1 cellular context compared by ENCODE assay signal in the genomic region with DNA sequence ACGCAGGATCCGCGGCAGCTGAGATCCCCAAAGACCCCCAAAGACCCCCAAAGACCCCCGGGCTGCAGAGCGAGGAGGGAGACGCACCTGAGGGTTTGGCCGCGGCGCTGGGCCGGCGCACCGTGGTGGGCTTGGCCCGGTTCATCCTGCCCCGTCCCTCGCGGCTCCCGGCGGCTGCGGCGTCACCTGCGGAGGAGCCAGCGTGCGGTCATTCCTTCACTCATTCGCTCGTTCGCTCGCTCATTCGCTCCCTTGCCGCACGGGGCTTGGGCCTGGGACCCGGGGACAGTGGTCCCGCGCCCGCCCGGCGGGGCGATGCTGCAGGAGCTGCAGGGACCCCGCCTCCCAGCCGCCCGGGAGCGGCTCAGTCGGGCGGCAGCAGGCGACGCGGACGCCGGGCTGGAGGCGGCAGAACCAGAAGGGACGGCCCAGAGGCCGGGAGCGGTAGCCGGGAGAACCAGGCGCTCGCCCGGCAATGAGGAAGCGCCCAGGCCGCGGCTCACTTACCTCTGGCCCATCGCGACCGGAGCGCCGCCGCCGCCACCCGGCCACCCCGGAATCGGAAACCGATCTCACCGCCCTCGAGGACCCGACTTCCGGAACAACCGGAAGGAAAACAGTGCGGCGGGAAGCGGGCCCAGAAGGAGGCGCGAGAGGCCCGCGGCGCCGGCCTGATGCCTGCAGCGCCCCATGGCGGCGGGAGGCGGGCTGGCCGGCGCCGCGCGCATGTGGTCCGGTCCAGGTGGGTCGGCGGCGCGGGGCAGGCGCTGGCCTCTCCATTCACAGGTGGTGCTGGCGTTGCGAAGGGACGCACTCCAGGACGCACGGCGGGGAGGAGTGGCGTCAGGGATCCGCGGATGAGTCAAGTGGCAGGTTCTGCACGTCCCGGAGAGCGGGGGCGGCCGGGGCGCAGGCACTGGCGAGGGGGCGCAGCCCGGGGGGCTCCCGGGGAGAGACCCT.
TF ChIP-seq lines count a peak whose summit lies in the region.

A gene with protein sequence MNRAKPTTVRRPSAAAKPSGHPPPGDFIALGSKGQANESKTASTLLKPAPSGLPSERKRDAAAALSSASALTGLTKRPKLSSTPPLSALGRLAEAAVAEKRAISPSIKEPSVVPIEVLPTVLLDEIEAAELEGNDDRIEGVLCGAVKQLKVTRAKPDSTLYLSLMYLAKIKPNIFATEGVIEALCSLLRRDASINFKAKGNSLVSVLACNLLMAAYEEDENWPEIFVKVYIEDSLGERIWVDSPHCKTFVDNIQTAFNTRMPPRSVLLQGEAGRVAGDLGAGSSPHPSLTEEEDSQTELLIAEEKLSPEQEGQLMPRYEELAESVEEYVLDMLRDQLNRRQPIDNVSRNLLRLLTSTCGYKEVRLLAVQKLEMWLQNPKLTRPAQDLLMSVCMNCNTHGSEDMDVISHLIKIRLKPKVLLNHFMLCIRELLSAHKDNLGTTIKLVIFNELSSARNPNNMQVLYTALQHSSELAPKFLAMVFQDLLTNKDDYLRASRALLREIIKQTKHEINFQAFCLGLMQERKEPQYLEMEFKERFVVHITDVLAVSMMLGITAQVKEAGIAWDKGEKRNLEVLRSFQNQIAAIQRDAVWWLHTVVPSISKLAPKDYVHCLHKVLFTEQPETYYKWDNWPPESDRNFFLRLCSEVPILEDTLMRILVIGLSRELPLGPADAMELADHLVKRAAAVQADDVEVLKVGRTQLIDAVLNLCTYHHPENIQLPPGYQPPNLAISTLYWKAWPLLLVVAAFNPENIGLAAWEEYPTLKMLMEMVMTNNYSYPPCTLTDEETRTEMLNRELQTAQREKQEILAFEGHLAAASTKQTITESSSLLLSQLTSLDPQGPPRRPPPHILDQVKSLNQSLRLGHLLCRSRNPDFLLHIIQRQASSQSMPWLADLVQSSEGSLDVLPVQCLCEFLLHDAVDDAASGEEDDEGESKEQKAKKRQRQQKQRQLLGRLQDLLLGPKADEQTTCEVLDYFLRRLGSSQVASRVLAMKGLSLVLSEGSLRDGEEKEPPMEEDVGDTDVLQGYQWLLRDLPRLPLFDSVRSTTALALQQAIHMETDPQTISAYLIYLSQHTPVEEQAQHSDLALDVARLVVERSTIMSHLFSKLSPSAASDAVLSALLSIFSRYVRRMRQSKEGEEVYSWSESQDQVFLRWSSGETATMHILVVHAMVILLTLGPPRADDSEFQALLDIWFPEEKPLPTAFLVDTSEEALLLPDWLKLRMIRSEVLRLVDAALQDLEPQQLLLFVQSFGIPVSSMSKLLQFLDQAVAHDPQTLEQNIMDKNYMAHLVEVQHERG (N-terminal part only) (minus strand): TSS at position 574 of the 960 bp plus-strand sequence. CDS start 429 bp downstream, at position 145.

TF ChIP-seq in K562, 482 proteins besides CTCF, POLR2A, EP300 and RAD21 (continued from another document and continues in another):
- TF ChIP-seq HOMEZ (CRISPR knock-in tag; IDR thresholded peaks at IDR 0.05) (no peak), CBX5 (IDR thresholded peaks at IDR 0.05; ENCODE audit: borderline replicate concordance, low read depth) (no peak), CEBPG (CRISPR knock-in tag; IDR thresholded peaks at IDR 0.05) (no peak), CEBPG (tag; conservative IDR thresholded peaks at IDR 0.05 in 1 of 2, IDR thresholded peaks at IDR 0.05 in 1 of 2) (no peak), MIER1 (IDR thresholded peaks at IDR 0.05; ENCODE audit: low read depth) (no peak), ZNF165 (CRISPR knock-in tag; IDR thresholded peaks at IDR 0.05; ENCODE audit: borderline replicate concordance) (no peak), FIP1L1 (IDR thresholded peaks at IDR 0.05; ENCODE audit: low read depth, low read length, poor library complexity, severe bottlenecking) (peak; percentile 85), GTF2A2 (tag; IDR thresholded peaks at IDR 0.05) (no peak), XRCC5 (IDR thresholded peaks at IDR 0.05; ENCODE audit: low read depth, low read length) (peak; percentile 34; the same call in 1 of the 2 replicates), CBX2 (IDR thresholded peaks at IDR 0.05; ENCODE audit: insufficient read depth, low read length, poor library complexity, severe bottlenecking) (no peak), ZNF76 (CRISPR knock-in tag; IDR thresholded peaks at IDR 0.05; ENCODE audit: borderline replicate concordance) (no peak), SMARCA4 (IDR thresholded peaks at IDR 0.05) (no peak), ZNF589 (CRISPR knock-in tag; IDR thresholded peaks at IDR 0.05; ENCODE audit: low read depth) (no peak), MTA1 (IDR thresholded peaks at IDR 0.05; ENCODE audit: borderline replicate concordance) (no peak), LCOR (CRISPR knock-in tag; IDR thresholded peaks at IDR 0.05) (no peak), KAT2B (IDR thresholded peaks at IDR 0.05; ENCODE audit: low read depth, low read length) (no peak), TBP (optimal IDR thresholded peaks at IDR 0.05; ENCODE audit: low read depth, low read length) (peak; percentile 77), ZNF311 (CRISPR knock-in tag; IDR thresholded peaks at IDR 0.05) (no peak), TAF1 (IDR thresholded peaks at IDR 0.05; ENCODE audit: control insufficient read depth, extremely low read depth, insufficient read depth, low read length, severe bottlenecking) (peak; percentile 95), SMARCE1 (IDR thresholded peaks at IDR 0.05) (no peak), TCF3 (CRISPR knock-in tag; IDR thresholded peaks at IDR 0.05) (no peak; the same call in 1 of the 2 replicates), ZKSCAN1 (IDR thresholded peaks at IDR 0.05; ENCODE audit: low read depth, low read length) (no peak), HDAC3 (IDR thresholded peaks at IDR 0.05; ENCODE audit: borderline replicate concordance, partially characterized antibody) (no peak), HDAC2 (IDR thresholded peaks at IDR 0.05) (no peak), HDAC1 (IDR thresholded peaks at IDR 0.05) (0 out of 4 replicates have a peak, but pooled peaks of 1 of the 2 experiments have one; percentile 76), BCL6 (CRISPR knock-in tag; IDR thresholded peaks at IDR 0.05) (no peak), L3MBTL2 (IDR thresholded peaks at IDR 0.05) (peak; percentile 77), DMBX1 (CRISPR knock-in tag; IDR thresholded peaks at IDR 0.05; ENCODE audit: borderline replicate concordance) (no peak), ZNF609 (CRISPR knock-in tag; IDR thresholded peaks at IDR 0.05; ENCODE audit: borderline replicate concordance) (no peak), NR2F6 (CRISPR knock-in tag; IDR thresholded peaks at IDR 0.05) (no peak), NFYB (IDR thresholded peaks at IDR 0.05; ENCODE audit: extremely low read depth, insufficient read length) (no peak), NFRKB (IDR thresholded peaks at IDR 0.05; ENCODE audit: low read depth) (no peak), ASH1L (IDR thresholded peaks at IDR 0.05; ENCODE audit: borderline replicate concordance, low read depth, partially characterized antibody) (no peak), FOXA1 (IDR thresholded peaks at IDR 0.05; ENCODE audit: borderline replicate concordance) (no peak), ARID2 (IDR thresholded peaks at IDR 0.05) (no peak), ELF1 (tag; IDR thresholded peaks at IDR 0.05) (peak; percentile 92)
- TF ChIP-seq, protein P1, sequence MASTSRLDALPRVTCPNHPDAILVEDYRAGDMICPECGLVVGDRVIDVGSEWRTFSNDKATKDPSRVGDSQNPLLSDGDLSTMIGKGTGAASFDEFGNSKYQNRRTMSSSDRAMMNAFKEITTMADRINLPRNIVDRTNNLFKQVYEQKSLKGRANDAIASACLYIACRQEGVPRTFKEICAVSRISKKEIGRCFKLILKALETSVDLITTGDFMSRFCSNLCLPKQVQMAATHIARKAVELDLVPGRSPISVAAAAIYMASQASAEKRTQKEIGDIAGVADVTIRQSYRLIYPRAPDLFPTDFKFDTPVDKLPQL (IDR thresholded peaks at IDR 0.05; ENCODE audit: extremely low read depth, insufficient read length): no peak
- TF ChIP-seq, protein P2, sequence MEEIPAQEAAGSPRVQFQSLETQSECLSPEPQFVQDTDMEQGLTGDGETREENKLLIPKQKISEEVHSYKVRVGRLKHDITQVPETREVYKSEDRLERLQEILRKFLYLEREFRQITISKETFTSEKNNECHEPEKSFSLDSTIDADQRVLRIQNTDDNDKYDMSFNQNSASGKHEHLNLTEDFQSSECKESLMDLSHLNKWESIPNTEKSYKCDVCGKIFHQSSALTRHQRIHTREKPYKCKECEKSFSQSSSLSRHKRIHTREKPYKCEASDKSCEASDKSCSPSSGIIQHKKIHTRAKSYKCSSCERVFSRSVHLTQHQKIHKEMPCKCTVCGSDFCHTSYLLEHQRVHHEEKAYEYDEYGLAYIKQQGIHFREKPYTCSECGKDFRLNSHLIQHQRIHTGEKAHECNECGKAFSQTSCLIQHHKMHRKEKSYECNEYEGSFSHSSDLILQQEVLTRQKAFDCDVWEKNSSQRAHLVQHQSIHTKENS (CRISPR knock-in tag; IDR thresholded peaks at IDR 0.05): no peak
